14 cellular contexts compared by ENCODE assay signal in the genomic region with DNA sequence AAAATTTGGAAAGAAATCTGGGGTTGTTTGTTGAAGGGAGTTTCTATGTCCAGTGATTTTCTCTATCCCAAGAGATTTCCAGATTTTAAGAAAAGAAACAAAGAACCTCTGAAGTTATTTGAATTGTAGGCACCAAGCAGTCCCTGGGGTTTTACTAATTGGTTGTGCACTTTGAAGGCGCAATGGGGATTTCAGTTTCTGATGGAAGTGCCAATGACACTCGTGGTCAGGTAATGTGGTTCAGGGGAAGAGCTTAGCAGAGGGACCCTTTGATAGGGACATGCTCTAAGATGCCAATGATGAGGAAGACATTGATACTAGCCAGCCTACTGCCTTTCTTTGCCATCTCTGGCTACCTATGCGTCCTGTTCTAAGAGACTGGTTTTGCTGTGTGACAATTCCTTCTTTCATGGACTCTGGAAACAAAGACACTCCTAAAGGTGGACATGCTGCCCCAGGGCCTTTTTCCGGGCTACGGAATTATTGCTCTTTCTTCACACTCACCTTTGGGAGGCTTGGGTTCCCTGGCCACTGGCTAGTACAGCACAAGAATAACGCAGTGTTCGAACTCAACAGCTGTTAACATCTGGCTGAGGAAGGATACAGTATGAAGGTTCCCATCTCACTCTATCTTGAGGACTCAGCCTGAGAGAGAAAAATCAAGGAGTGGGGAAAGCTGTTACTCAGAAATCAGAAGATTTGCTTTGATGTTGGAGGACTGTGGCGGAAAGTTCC. TPM values are rescaled to one million over a fixed set of nuclear protein-coding genes. Genes with fewer than 3 reads are reported as not detected.
DNase-seq lines count a peak whose midpoint lies in the region; ATAC-seq and TF ChIP-seq lines count a peak whose summit lies in the region.
"Had no signal": no experiment of that assay in that cellular context is flagged by ENCODE, and none has a peak within 500 bp of the region (broad histone marks: within the 10 kb centered on the region; RNA-seq: fewer than 3 reads in every experiment).

No MANE protein-coding gene starts in this region.

- H3K27ac ChIP-seq in tibial nerve (peak overlapping the region in 3 of 4 donors; percentile 95 to 97 (median 95)), colonic mucosa (no peak overlapping the region)

- peaks cover 81% of the 10 kb centered on the region for H3K4me1 Mint-ChIP-seq in activated naive CD4-positive, alpha-beta T cell treated with anti-CD3 and anti-CD28 coated beads, Interleukin-2, amount 50 U/mL, for 24 hours
- peaks cover 81% of the 10 kb centered on the region for H3K4me1 Mint-ChIP-seq in activated B cell treated with CpG ODN at 0.5 μM for 24 hours
- H3K4me1 Mint-ChIP-seq in glutamatergic neuron (ENCODE audit: low read depth, unreplicated experiment), result no peaks in the 10 kb centered on the region

- WGBS in tibial nerve, 2 donors, result 85 to 92% methylated on average over 8 of the region's 8 CpGs

- TF ChIP-seq CTCF in activated B cell treated with CpG ODN at 0.5 μM for 24 hours (IDR thresholded peaks at IDR 0.05) (no peak), glutamatergic neuron (IDR thresholded peaks at IDR 0.05; ENCODE audit: partially characterized antibody, unreplicated experiment) (no peak), tibial nerve (IDR thresholded peaks at IDR 0.05) (no peak), colonic mucosa (IDR thresholded peaks at IDR 0.05) (no peak)

- H3K4me3 Mint-ChIP-seq in activated naive CD4-positive, alpha-beta T cell treated with anti-CD3 and anti-CD28 coated beads, Interleukin-2, amount 50 U/mL, for 24 hours, result peak overlapping the region; percentile 45
- peak overlapping the region; percentile 66 for H3K4me3 Mint-ChIP-seq in activated B cell treated with CpG ODN at 0.5 μM for 24 hours
- H3K4me3 Mint-ChIP-seq in glutamatergic neuron (ENCODE audit: unreplicated experiment), result peak overlapping the region; percentile 14
- H3K4me3 Mint-ChIP-seq: type B pancreatic cell had no signal

- TF ChIP-seq EP300 in tibial nerve (IDR thresholded peaks at IDR 0.05), result no peak

- TF ChIP-seq POLR2A in tibial nerve (IDR thresholded peaks at IDR 0.05), result no peak

- H3K9ac ChIP-seq in colonic mucosa (ENCODE audit: low read depth in 2 of 2, low read length in 2 of 2), result no peak overlapping the region

- POLR2A ChIA-PET in activated B cell treated with CpG ODN at 0.5 μM for 24 hours (lab: Charles Lee), result interaction anchor here (1.0 to 6.3 kb wide), 9 partner anchors 10 to 140 kb away, joined by 3 to 120 read pairs (median 7); partner anchors contain the start of genes FBXW2 and TRAF1

- no peaks in the 10 kb centered on the region for H3K36me3 ChIP-seq in tibial nerve
- no peaks in the 10 kb centered on the region for H3K36me3 ChIP-seq in colonic mucosa
- H3K36me3 ChIP-seq: prostate gland had no signal

- no peaks in the 10 kb centered on the region for H3K27me3 ChIP-seq in tibial nerve
- no peaks in the 10 kb centered on the region for H3K27me3 ChIP-seq in colonic mucosa

- CTCF ChIA-PET in activated B cell treated with CpG ODN at 0.5 μM for 24 hours (lab: Charles Lee), result interaction anchor here (0.7 to 1.6 kb wide), 4 partner anchors 8 to 140 kb away, joined by 3 to 5 read pairs (median 4); partner anchors contain the start of gene FBXW2

- no peaks in the 10 kb centered on the region for H3K9me3 ChIP-seq in tibial nerve
- no peaks in the 10 kb centered on the region for H3K9me3 ChIP-seq in colonic mucosa
- H3K9me3 ChIP-seq: prostate gland had no signal

- no peaks in the 10 kb centered on the region for H3K27me3 Mint-ChIP-seq in activated naive CD4-positive, alpha-beta T cell treated with anti-CD3 and anti-CD28 coated beads, Interleukin-2, amount 50 U/mL, for 24 hours
- no peaks in the 10 kb centered on the region for H3K27me3 Mint-ChIP-seq in activated B cell treated with CpG ODN at 0.5 μM for 24 hours
- H3K27me3 Mint-ChIP-seq in glutamatergic neuron (ENCODE audit: unreplicated experiment), result peaks cover 3% of the 10 kb centered on the region

- no peak for DNase-seq in activated naive CD4-positive, alpha-beta T cell (lab: John Stamatoyannopoulos, UW)
- no peak for DNase-seq in activated B cell treated with CpG ODN at 0.5 μM for 24 hours
- no peak for DNase-seq in glutamatergic neuron
- DNase-seq in tibial nerve (ENCODE audit: low spot score in 2 of 2), result no peak
- DNase-seq in CD1c-positive myeloid dendritic cell (ENCODE audit: extremely low spot score), result no peak
- DNase-seq in colonic mucosa, result no peak
- no peak for DNase-seq in NCI-H345 treated with DMSO at 0.1 percent for 48 hours (lab: John Stamatoyannopoulos, UW; ENCODE audit: unreplicated experiment)
- DNase-seq: activated CD4-positive, CD25-positive, alpha-beta regulatory T cell treated with anti-CD3 and anti-CD28 coated beads, Interleukin-2, amount 50 U/mL, for 72 hours; hippocampal formation; NCI-H1105 treated with DMSO at 0.1 percent for 48 hours; NCI-H69 had no signal

- H3K9me3 Mint-ChIP-seq in activated naive CD4-positive, alpha-beta T cell treated with anti-CD3 and anti-CD28 coated beads, Interleukin-2, amount 50 U/mL, for 24 hours, result no peaks in the 10 kb centered on the region
- H3K9me3 Mint-ChIP-seq in activated B cell treated with CpG ODN at 0.5 μM for 24 hours (no peaks in the 10 kb centered on the region), glutamatergic neuron (ENCODE audit: unreplicated experiment) (peaks cover 5% of the 10 kb centered on the region)
- H3K9me3 Mint-ChIP-seq: type B pancreatic cell had no signal

- intact Hi-C loops in activated B cell treated with CpG ODN at 0.5 μM for 24 hours (cut with micrococcal nuclease), result loop anchor here (5.0 kb wide), 2 partner anchors 221 to 269 kb away; partner anchors contain the start of genes MEGF9 and RAB14
- intact Hi-C loops in colonic mucosa (cut with DNase I), result no loop called here

- H3K36me3 Mint-ChIP-seq in activated naive CD4-positive, alpha-beta T cell treated with anti-CD3 and anti-CD28 coated beads, Interleukin-2, amount 50 U/mL, for 24 hours, result peaks cover 1% of the 10 kb centered on the region
- H3K36me3 Mint-ChIP-seq in activated B cell treated with CpG ODN at 0.5 μM for 24 hours (ENCODE audit: low read depth) (no peaks in the 10 kb centered on the region), glutamatergic neuron (ENCODE audit: unreplicated experiment) (no peaks in the 10 kb centered on the region)
- H3K36me3 Mint-ChIP-seq: type B pancreatic cell had no signal

- ATAC-seq in activated B cell treated with CpG ODN at 0.5 μM for 24 hours (ENCODE audit: low read depth), result no peak

- H3K4me3 ChIP-seq in tibial nerve (no peak overlapping the region), colonic mucosa (no peak overlapping the region)
- H3K4me3 ChIP-seq: prostate gland had no signal

- peak overlapping the region; percentile 98 for H3K27ac Mint-ChIP-seq in activated naive CD4-positive, alpha-beta T cell treated with anti-CD3 and anti-CD28 coated beads, Interleukin-2, amount 50 U/mL, for 24 hours
- H3K27ac Mint-ChIP-seq in activated B cell treated with CpG ODN at 0.5 μM for 24 hours (peak overlapping the region; percentile 100), glutamatergic neuron (ENCODE audit: unreplicated experiment) (no peak overlapping the region)
- H3K27ac Mint-ChIP-seq: type B pancreatic cell had no signal

- H3K4me1 ChIP-seq in tibial nerve (peaks cover 0 to 89% (median 60%) of the 10 kb centered on the region in 4 donors), colonic mucosa (peaks cover 5% of the 10 kb centered on the region)

RNA-seq across cellular contexts. Expression of gene TRAF1, which starts 6.9 kb away (rescaled TPM):
- total RNA-seq in activated B cell treated with CpG ODN at 0.5 μM for 24 hours, result 115 and 130 TPM in 2 replicates
- 1.6 TPM for total RNA-seq in glutamatergic neuron (ENCODE audit: unreplicated experiment)
- 10 to 100 TPM; 12.3 to 21.0 (median 19.8) TPM for total RNA-seq in tibial nerve
- 1 to 10 TPM; 1.5 to 3.1 TPM for total RNA-seq in colonic mucosa

RNA-seq across cellular contexts. Expression of gene PHF19, which starts 56.5 kb away (rescaled TPM):
- total RNA-seq in activated B cell treated with CpG ODN at 0.5 μM for 24 hours (50.2 and 55.3 TPM in 2 replicates), glutamatergic neuron (ENCODE audit: unreplicated experiment) (18.9 TPM), tibial nerve (10 to 100 TPM; 31.2 to 61.6 (median 44.3) TPM), colonic mucosa (10 to 100 TPM; 23.8 to 50.3 TPM)

Comparison
In these comparisons a context has a peak if more than half of its experiments do, and no peak if none do; other contexts are left out.
1. H3K4me3 Mint-ChIP-seq: peak in every context shown above with its lines; median percentile 66 in activated B cell treated with CpG ODN at 0.5 μM for 24 hours; 45 in activated naive CD4-positive, alpha-beta T cell treated with anti-CD3 and anti-CD28 coated beads, Interleukin-2, amount 50 U/mL, for 24 hours; 14 in glutamatergic neuron.